Comparison of ENCODE assay signal across 1 cellular context in the genomic region with DNA sequence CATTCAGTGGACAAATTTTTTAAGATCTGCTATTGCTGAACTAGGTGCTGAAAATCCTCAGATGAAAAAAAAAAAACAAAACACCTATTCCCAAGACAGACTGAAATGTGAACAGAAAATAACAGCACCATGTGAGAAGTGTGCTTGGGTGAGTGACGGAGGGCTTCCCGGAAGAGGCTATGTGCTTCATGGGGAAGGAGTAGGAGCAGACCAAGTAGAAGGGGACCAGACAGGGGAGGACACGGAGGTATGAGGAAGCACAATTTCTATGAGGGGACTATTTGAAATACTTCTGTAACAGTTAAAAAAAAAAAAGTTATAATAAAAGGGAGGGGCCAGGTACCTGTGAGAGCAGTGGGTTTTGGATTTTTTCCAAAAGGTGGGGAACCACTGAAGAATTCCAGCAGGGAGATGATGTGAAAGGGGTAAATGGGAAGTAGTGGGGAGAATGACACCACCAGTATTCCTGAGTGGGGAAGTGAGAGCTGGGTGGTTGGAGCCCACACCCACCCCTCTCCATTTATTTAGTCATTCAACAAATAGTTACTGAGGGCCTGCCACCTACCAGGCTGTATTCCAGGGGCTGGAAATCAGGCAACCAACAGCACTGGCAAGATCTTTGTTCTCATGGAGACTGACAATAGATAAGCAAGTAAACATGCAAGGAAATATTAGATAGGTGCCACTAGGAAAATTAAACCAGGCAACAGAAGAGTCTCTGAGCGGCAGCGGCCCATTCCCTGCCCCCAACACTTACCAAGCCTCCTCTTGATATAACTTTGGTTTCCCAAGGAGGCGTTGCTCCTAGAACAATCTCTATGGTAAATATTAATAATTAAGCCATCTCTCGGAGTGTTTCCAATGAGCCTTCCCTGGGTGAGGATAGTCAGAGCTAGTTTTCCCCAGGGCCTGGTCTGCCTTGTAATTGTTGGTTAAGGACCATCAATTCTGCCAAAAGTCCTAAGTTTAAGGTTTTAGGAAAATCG.
TF ChIP-seq lines count a peak whose summit lies in the region.

No MANE protein-coding gene starts in this region.

TF ChIP-seq in SK-N-SH treated with all-trans-retinoic acid at 6 μM for 48 hours, 23 proteins besides CTCF, POLR2A, EP300 and RAD21 (continued from another document):
- TF ChIP-seq, protein P1, sequence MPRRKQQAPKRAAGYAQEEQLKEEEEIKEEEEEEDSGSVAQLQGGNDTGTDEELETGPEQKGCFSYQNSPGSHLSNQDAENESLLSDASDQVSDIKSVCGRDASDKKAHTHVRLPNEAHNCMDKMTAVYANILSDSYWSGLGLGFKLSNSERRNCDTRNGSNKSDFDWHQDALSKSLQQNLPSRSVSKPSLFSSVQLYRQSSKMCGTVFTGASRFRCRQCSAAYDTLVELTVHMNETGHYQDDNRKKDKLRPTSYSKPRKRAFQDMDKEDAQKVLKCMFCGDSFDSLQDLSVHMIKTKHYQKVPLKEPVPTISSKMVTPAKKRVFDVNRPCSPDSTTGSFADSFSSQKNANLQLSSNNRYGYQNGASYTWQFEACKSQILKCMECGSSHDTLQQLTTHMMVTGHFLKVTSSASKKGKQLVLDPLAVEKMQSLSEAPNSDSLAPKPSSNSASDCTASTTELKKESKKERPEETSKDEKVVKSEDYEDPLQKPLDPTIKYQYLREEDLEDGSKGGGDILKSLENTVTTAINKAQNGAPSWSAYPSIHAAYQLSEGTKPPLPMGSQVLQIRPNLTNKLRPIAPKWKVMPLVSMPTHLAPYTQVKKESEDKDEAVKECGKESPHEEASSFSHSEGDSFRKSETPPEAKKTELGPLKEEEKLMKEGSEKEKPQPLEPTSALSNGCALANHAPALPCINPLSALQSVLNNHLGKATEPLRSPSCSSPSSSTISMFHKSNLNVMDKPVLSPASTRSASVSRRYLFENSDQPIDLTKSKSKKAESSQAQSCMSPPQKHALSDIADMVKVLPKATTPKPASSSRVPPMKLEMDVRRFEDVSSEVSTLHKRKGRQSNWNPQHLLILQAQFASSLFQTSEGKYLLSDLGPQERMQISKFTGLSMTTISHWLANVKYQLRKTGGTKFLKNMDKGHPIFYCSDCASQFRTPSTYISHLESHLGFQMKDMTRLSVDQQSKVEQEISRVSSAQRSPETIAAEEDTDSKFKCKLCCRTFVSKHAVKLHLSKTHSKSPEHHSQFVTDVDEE (CRISPR knock-in tag; IDR thresholded peaks at IDR 0.05), result no peak
- TF ChIP-seq ZNF565 (CRISPR knock-in tag; conservative IDR thresholded peaks at IDR 0.05; ENCODE audit: low read depth) (no peak), ESRRG (CRISPR knock-in tag; IDR thresholded peaks at IDR 0.05) (no peak), ISL1 (CRISPR knock-in tag; IDR thresholded peaks at IDR 0.05) (no peak), ZFP30 (CRISPR knock-in tag; IDR thresholded peaks at IDR 0.05) (no peak), TCF4 (CRISPR knock-in tag; IDR thresholded peaks at IDR 0.05; ENCODE audit: borderline replicate concordance) (no peak), RARB (CRISPR knock-in tag; IDR thresholded peaks at IDR 0.05) (no peak), ZFP3 (CRISPR knock-in tag; IDR thresholded peaks at IDR 0.05) (no peak), GLIS3 (CRISPR knock-in tag; IDR thresholded peaks at IDR 0.05) (no peak)
- TF ChIP-seq, protein P2, sequence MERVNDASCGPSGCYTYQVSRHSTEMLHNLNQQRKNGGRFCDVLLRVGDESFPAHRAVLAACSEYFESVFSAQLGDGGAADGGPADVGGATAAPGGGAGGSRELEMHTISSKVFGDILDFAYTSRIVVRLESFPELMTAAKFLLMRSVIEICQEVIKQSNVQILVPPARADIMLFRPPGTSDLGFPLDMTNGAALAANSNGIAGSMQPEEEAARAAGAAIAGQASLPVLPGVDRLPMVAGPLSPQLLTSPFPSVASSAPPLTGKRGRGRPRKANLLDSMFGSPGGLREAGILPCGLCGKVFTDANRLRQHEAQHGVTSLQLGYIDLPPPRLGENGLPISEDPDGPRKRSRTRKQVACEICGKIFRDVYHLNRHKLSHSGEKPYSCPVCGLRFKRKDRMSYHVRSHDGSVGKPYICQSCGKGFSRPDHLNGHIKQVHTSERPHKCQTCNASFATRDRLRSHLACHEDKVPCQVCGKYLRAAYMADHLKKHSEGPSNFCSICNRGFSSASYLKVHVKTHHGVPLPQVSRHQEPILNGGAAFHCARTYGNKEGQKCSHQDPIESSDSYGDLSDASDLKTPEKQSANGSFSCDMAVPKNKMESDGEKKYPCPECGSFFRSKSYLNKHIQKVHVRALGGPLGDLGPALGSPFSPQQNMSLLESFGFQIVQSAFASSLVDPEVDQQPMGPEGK (CRISPR knock-in tag; IDR thresholded peaks at IDR 0.05; ENCODE audit: borderline replicate concordance), result no peak
- TF ChIP-seq, protein P3, sequence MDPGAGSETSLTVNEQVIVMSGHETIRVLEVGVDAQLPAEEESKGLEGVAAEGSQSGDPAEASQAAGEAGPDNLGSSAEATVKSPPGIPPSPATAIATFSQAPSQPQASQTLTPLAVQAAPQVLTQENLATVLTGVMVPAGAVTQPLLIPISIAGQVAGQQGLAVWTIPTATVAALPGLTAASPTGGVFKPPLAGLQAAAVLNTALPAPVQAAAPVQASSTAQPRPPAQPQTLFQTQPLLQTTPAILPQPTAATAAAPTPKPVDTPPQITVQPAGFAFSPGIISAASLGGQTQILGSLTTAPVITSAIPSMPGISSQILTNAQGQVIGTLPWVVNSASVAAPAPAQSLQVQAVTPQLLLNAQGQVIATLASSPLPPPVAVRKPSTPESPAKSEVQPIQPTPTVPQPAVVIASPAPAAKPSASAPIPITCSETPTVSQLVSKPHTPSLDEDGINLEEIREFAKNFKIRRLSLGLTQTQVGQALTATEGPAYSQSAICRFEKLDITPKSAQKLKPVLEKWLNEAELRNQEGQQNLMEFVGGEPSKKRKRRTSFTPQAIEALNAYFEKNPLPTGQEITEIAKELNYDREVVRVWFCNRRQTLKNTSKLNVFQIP (CRISPR knock-in tag; IDR thresholded peaks at IDR 0.05; ENCODE audit: borderline replicate concordance, low read depth), result no peak
TF ChIP-seq in SK-N-SH treated with all-trans-retinoic acid at 6 μM for 48 hours: peak in this region for 0.
